In the genomic region with DNA sequence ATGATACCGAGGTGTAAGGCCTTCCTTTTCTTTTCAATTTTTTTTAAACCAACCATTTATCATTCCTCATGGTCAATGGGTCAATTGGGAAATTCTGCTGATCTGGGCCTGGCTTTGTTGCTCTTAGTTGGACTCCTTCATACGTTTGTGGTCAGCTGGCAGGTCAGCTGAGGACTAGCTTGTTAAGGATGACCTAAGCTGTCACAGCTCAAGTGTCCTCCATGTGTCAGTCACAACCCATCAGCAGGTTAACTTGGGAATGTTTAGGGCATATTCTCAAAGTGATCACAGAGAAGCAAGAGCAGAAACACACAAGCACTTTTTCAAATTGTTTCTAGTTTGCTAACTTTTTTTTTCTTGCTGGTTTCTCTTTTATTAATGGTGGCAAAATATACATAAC, we compare ENCODE assay signal across 15 cellular contexts.
DNase-seq lines count a peak whose midpoint lies in the region; ATAC-seq and TF ChIP-seq lines count a peak whose summit lies in the region.
"Had no signal": no experiment of that assay in that cellular context is flagged by ENCODE, and none has a peak within 500 bp of the region (broad histone marks: within the 10 kb centered on the region; RNA-seq: fewer than 3 reads in every experiment).

No MANE protein-coding gene starts in this region.

- H3K9me3 ChIP-seq in WERI-Rb-1 (ENCODE audit: severe bottlenecking), result no peaks in the 10 kb centered on the region

- H3K4me1 Mint-ChIP-seq in activated naive CD8-positive, alpha-beta T cell (ENCODE audit: low read depth), result no peaks in the 10 kb centered on the region
- no peaks in the 10 kb centered on the region for H3K4me1 Mint-ChIP-seq in activated naive CD8-positive, alpha-beta T cell treated with anti-CD3 and anti-CD28 coated beads, Interleukin-2, amount 50 U/mL, for 24 hours
- H3K4me1 Mint-ChIP-seq: B cell had no signal

- no peak overlapping the region for H3K4me3 Mint-ChIP-seq in activated naive CD8-positive, alpha-beta T cell
- H3K4me3 Mint-ChIP-seq in activated naive CD8-positive, alpha-beta T cell treated with anti-CD3 and anti-CD28 coated beads, Interleukin-2, amount 50 U/mL, for 24 hours, result no peak overlapping the region
- H3K4me3 Mint-ChIP-seq: B cell; CD4-positive, alpha-beta T cell had no signal

- peak overlapping the region; percentile 13 for H3K27ac Mint-ChIP-seq in activated naive CD8-positive, alpha-beta T cell
- H3K27ac Mint-ChIP-seq in activated naive CD8-positive, alpha-beta T cell treated with anti-CD3 and anti-CD28 coated beads, Interleukin-2, amount 50 U/mL, for 24 hours, result no peak overlapping the region
- H3K27ac Mint-ChIP-seq: B cell; CD4-positive, alpha-beta T cell had no signal

- H3K36me3 ChIP-seq in WERI-Rb-1, result no peaks in the 10 kb centered on the region

- H3K27me3 Mint-ChIP-seq in activated naive CD8-positive, alpha-beta T cell, result no peaks in the 10 kb centered on the region
- no peaks in the 10 kb centered on the region for H3K27me3 Mint-ChIP-seq in activated naive CD8-positive, alpha-beta T cell treated with anti-CD3 and anti-CD28 coated beads, Interleukin-2, amount 50 U/mL, for 24 hours
- H3K27me3 Mint-ChIP-seq: B cell; CD4-positive, alpha-beta T cell had no signal

- no peaks in the 10 kb centered on the region for H3K9me3 Mint-ChIP-seq in activated naive CD8-positive, alpha-beta T cell (ENCODE audit: low read depth)
- no peaks in the 10 kb centered on the region for H3K9me3 Mint-ChIP-seq in activated naive CD8-positive, alpha-beta T cell treated with anti-CD3 and anti-CD28 coated beads, Interleukin-2, amount 50 U/mL, for 24 hours
- H3K9me3 Mint-ChIP-seq: CD4-positive, alpha-beta T cell had no signal

- no peak for TF ChIP-seq CTCF in WERI-Rb-1 (IDR thresholded peaks at IDR 0.05; ENCODE audit: low read depth, low read length)

- no peaks in the 10 kb centered on the region for H3K27me3 ChIP-seq in WERI-Rb-1 (ENCODE audit: insufficient read depth, low read depth, severe bottlenecking)

- no peak for DNase-seq in activated naive CD8-positive, alpha-beta T cell treated with anti-CD3 and anti-CD28 coated beads, Interleukin-2, amount 50 U/mL, for 24 hours
- DNase-seq in WERI-Rb-1 (peak; percentile 27), left kidney (ENCODE audit: low read depth, low spot score) (peak; percentile 9), NOMO-1 treated with dmso at 0.1 percent for 144 hours (lab: John Stamatoyannopoulos, UW; ENCODE audit: unreplicated experiment) (no peak), NCI-H1436 treated with DMSO at 0.1 percent for 48 hours (lab: John Stamatoyannopoulos, UW) (no peak)
- no peak for DNase-seq in activated CD4-positive, alpha-beta T cell treated with anti-CD3 and anti-CD28 coated beads, Interleukin-2, amount 50 U/mL, for 4 hours
- DNase-seq: ACHN; C1 segment of cervical spinal cord; Calu3; CD4-positive, alpha-beta T cell; DMS153; GF-D8 had no signal

- no peak for ATAC-seq in activated naive CD8-positive, alpha-beta T cell treated with anti-CD3 and anti-CD28 coated beads, Interleukin-2, amount 50 U/mL, for 24 hours
- no peak for ATAC-seq in HG03457 (IDR thresholded peaks at IDR 0.05; ENCODE audit: unreplicated experiment)

- no peak overlapping the region for H3K4me3 ChIP-seq in WERI-Rb-1 (ENCODE audit: low read depth, low read length)

- no peak overlapping the region for H3K27ac ChIP-seq in WERI-Rb-1

- peaks cover 35% of the 10 kb centered on the region for H3K36me3 Mint-ChIP-seq in activated naive CD8-positive, alpha-beta T cell
- peaks cover 28% of the 10 kb centered on the region for H3K36me3 Mint-ChIP-seq in activated naive CD8-positive, alpha-beta T cell treated with anti-CD3 and anti-CD28 coated beads, Interleukin-2, amount 50 U/mL, for 24 hours (ENCODE audit: low read depth)

Comparison
In these comparisons a context has a peak if more than half of its experiments do, and no peak if none do; other contexts are left out.
1. DNase-seq: peak in WERI-Rb-1 (single experiment) and left kidney (single experiment); none in activated naive CD8-positive, alpha-beta T cell treated with anti-CD3 and anti-CD28 coated beads, Interleukin-2, amount 50 U/mL, for 24 hours (single experiment), NOMO-1 treated with dmso at 0.1 percent for 144 hours (single experiment), NCI-H1436 treated with DMSO at 0.1 percent for 48 hours (single experiment) and activated CD4-positive, alpha-beta T cell treated with anti-CD3 and anti-CD28 coated beads, Interleukin-2, amount 50 U/mL, for 4 hours (0 of 2).